8 cellular contexts compared by ENCODE assay signal in the genomic region with DNA sequence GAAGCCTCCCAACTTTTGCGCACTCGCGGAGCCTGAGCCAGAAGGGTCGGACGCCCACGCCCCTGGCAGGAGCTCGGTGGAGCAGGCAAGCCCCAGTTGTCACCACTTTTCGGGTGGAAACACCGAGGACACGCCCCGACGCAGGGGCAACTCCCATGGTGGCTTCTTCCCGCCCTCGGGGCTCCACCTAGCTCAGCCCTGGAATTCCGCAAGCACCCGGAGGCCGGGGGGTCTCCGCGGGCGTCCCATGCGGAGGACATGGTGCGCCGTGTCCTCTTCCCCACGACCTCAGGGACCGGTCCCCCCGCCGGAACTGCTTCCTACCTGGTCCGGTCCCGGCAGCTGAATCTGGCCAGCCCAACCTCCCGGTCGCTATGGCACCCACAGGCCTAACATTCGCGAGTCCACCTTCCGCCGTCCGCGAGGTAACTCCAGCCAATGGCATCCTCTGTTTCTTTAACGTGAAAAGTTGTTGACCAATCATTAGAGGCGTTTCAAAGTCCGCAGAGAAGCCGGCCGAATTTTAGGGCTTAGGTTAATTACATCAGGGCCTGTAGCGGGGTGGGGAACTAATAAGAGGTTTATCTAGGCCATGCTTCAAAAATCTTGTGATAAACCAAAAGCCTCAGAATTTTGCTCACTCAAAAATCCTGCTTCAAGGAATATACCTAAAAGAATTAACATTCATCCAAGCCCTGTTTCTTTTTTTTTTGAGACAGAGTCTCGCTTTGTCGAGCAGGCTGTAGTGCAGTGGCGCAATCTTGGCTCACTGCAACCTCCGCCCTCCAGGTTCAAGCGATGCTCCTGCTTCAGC. TPM values are rescaled to one million over a fixed set of nuclear protein-coding genes. Genes with fewer than 3 reads are reported as not detected.
DNase-seq lines count a peak whose midpoint lies in the region; ATAC-seq and TF ChIP-seq lines count a peak whose summit lies in the region.

A gene with protein sequence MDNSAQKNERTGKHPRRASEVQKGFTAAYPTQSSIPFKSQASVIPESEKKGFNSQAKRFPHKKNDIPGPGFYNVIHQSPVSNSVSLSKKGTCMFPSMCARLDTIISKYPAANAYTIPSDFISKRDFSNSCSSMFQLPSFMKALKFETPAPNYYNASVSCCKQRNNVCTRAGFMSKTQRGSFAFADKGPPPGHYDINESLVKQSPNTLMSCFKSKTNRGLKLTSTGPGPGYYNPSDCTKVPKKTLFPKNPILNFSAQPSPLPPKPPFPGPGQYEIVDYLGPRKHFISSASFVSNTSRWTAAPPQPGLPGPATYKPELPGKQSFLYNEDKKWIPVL (minus strand): TSS at position 433 of the 814 bp plus-strand sequence. CDS start 12,394 bp downstream, outside the sequence.

- peak; percentile 84 for DNase-seq in ELR (ENCODE audit: low read depth)
- peak; percentile 99 for DNase-seq in RWPE1 (ENCODE audit: low spot score)
- peak; percentile 57 for DNase-seq in activated T-helper 9 cell treated with anti-CD3 and anti-CD28 coated beads, Interleukin-2, amount 50 U/mL, for 16 hours (ENCODE audit: low read depth)
- DNase-seq in fibroblast of peridontal ligament (ENCODE audit: extremely low read depth) = peak; percentile 91
- DNase-seq in naive B cell = peak; percentile 73

- no peak for TF ChIP-seq EP300 in Ishikawa (IDR thresholded peaks at IDR 0.05; ENCODE audit: borderline replicate concordance)

- H3K4me3 Mint-ChIP-seq in naive B cell = peak within 1 kb of the TSS; percentile 94 to 99 (median 97)
- peak within 1 kb of the TSS; percentile 94 for H3K4me3 Mint-ChIP-seq in stimulated activated memory B cell treated with anti-CD40 and anti-IgM and Interleukin-4, amounts not matched to agents 10 μg/mL and 1 μg/mL and 100 μg/mL, for 72 hours

- no peak for TF ChIP-seq RAD21 in Ishikawa (IDR thresholded peaks at IDR 0.05; ENCODE audit: low read depth)

- peaks cover 35 to 49% (median 44%) of the 10 kb centered on the region in 3 donors for H3K4me1 Mint-ChIP-seq in naive B cell
- peaks cover 54% of the 10 kb centered on the region for H3K4me1 Mint-ChIP-seq in stimulated activated memory B cell treated with anti-CD40 and anti-IgM and Interleukin-4, amounts not matched to agents 10 μg/mL and 1 μg/mL and 100 μg/mL, for 72 hours

- peak within 1 kb of the TSS; percentile 86 for H3K27ac ChIP-seq in RWPE1

- CTCF ChIA-PET in RWPE1 (lab: Yijun Ruan, JAX) = interaction anchor here (0.6 to 1.1 kb wide), 3 partner anchors 22 to 216 kb away, joined by 3 to 6 read pairs (median 5); no protein-coding TSS in a partner anchor

- H3K27me3 Mint-ChIP-seq in naive B cell = no peaks in the 10 kb centered on the region
- no peaks in the 10 kb centered on the region for H3K27me3 Mint-ChIP-seq in stimulated activated memory B cell treated with anti-CD40 and anti-IgM and Interleukin-4, amounts not matched to agents 10 μg/mL and 1 μg/mL and 100 μg/mL, for 72 hours

- H3K36me3 Mint-ChIP-seq in naive B cell = no peaks in the 10 kb centered on the region
- H3K36me3 Mint-ChIP-seq in stimulated activated memory B cell treated with anti-CD40 and anti-IgM and Interleukin-4, amounts not matched to agents 10 μg/mL and 1 μg/mL and 100 μg/mL, for 72 hours = peaks cover under 1% of the 10 kb centered on the region

- TF ChIP-seq CTCF in RWPE1 (conservative IDR thresholded peaks at IDR 0.05; ENCODE audit: low read depth) = no peak

- ATAC-seq in naive B cell (ENCODE audit: low read depth in 2 of 2) (peak; percentile 15 to 22), HG03095 (IDR thresholded peaks at IDR 0.05; ENCODE audit: unreplicated experiment) (no peak)
- peak; percentile 75 for ATAC-seq in stimulated activated memory B cell treated with anti-CD40 and anti-IgM and Interleukin-4, amounts not matched to agents 10 μg/mL and 1 μg/mL and 100 μg/mL, for 72 hours

- POLR2A ChIA-PET in RWPE1 (lab: Yijun Ruan, JAX; ENCODE audit: low non-redundant PET) = no interaction called here

- no peaks in the 10 kb centered on the region for H3K9me3 Mint-ChIP-seq in naive B cell
- no peaks in the 10 kb centered on the region for H3K9me3 Mint-ChIP-seq in stimulated activated memory B cell treated with anti-CD40 and anti-IgM and Interleukin-4, amounts not matched to agents 10 μg/mL and 1 μg/mL and 100 μg/mL, for 72 hours

- H3K27ac Mint-ChIP-seq in naive B cell = peak within 1 kb of the TSS; percentile 73 to 98 (median 92)
- H3K27ac Mint-ChIP-seq in stimulated activated memory B cell treated with anti-CD40 and anti-IgM and Interleukin-4, amounts not matched to agents 10 μg/mL and 1 μg/mL and 100 μg/mL, for 72 hours = peak within 1 kb of the TSS; percentile 93

TF ChIP-seq in Ishikawa, 13 proteins besides CTCF, POLR2A, EP300 and RAD21:
- peak; percentile 56 for TF ChIP-seq EGR1 (IDR thresholded peaks at IDR 0.05)
- no peak for TF ChIP-seq TCF12 (IDR thresholded peaks at IDR 0.05; ENCODE audit: low read depth)
- TF ChIP-seq, protein P1, sequence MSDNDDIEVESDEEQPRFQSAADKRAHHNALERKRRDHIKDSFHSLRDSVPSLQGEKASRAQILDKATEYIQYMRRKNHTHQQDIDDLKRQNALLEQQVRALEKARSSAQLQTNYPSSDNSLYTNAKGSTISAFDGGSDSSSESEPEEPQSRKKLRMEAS (IDR thresholded peaks at IDR 0.05) = no peak; the same call in 1 of the 2 replicates
- TF ChIP-seq CEBPB (IDR thresholded peaks at IDR 0.05) = no peak
- no peak for TF ChIP-seq TAF1 (IDR thresholded peaks at IDR 0.05; ENCODE audit: low read depth)
- TF ChIP-seq, protein P2, sequence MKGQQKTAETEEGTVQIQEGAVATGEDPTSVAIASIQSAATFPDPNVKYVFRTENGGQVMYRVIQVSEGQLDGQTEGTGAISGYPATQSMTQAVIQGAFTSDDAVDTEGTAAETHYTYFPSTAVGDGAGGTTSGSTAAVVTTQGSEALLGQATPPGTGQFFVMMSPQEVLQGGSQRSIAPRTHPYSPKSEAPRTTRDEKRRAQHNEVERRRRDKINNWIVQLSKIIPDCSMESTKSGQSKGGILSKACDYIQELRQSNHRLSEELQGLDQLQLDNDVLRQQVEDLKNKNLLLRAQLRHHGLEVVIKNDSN (IDR thresholded peaks at IDR 0.05) = no peak
- TF ChIP-seq NFIC (IDR thresholded peaks at IDR 0.05) = no peak
- TF ChIP-seq CREB1 (IDR thresholded peaks at IDR 0.05; ENCODE audit: low read depth) = no peak
- TF ChIP-seq, protein P3, sequence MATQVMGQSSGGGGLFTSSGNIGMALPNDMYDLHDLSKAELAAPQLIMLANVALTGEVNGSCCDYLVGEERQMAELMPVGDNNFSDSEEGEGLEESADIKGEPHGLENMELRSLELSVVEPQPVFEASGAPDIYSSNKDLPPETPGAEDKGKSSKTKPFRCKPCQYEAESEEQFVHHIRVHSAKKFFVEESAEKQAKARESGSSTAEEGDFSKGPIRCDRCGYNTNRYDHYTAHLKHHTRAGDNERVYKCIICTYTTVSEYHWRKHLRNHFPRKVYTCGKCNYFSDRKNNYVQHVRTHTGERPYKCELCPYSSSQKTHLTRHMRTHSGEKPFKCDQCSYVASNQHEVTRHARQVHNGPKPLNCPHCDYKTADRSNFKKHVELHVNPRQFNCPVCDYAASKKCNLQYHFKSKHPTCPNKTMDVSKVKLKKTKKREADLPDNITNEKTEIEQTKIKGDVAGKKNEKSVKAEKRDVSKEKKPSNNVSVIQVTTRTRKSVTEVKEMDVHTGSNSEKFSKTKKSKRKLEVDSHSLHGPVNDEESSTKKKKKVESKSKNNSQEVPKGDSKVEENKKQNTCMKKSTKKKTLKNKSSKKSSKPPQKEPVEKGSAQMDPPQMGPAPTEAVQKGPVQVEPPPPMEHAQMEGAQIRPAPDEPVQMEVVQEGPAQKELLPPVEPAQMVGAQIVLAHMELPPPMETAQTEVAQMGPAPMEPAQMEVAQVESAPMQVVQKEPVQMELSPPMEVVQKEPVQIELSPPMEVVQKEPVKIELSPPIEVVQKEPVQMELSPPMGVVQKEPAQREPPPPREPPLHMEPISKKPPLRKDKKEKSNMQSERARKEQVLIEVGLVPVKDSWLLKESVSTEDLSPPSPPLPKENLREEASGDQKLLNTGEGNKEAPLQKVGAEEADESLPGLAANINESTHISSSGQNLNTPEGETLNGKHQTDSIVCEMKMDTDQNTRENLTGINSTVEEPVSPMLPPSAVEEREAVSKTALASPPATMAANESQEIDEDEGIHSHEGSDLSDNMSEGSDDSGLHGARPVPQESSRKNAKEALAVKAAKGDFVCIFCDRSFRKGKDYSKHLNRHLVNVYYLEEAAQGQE (IDR thresholded peaks at IDR 0.05; ENCODE audit: low read depth) = no peak
- TF ChIP-seq YY1 (IDR thresholded peaks at IDR 0.05; ENCODE audit: low read depth) = peak; percentile 48
- TF ChIP-seq ZBTB7A (IDR thresholded peaks at IDR 0.05; ENCODE audit: low read depth) = peak; percentile 59
- TF ChIP-seq TEAD4 (IDR thresholded peaks at IDR 0.05) = no peak
- TF ChIP-seq FOXM1 (IDR thresholded peaks at IDR 0.05; ENCODE audit: borderline replicate concordance, low read depth) = no peak

RNA-seq across cellular contexts. Expression of the gene that starts here (rescaled TPM):
- 1 to 10 TPM; 3.1 to 8.7 (median 3.9) TPM for polyA plus RNA-seq in naive B cell (ENCODE audit: low read depth in 6 of 6)
